ENCODE assay signal across 31 cellular contexts in genomic region chr22:22213231-22213630, GRCh38. TPM values are rescaled to one million over a fixed set of nuclear protein-coding genes. Genes with fewer than 3 reads are reported as not detected.
"Had no signal": no experiment of that assay in that cellular context is flagged by ENCODE, and none has a peak within 500 bp of the region (broad histone marks: within the 10 kb centered on the region; RNA-seq: fewer than 3 reads in every experiment).

No MANE protein-coding gene starts in this region.

- H3K9me3 ChIP-seq: body of pancreas, left ventricle myocardium inferior, testis, uterus had no signal

- H3K4me1 Mint-ChIP-seq: neural progenitor cell, WTC11 had no signal

- H3K36me3 ChIP-seq: cardiac muscle cell, left ventricle myocardium inferior, neural progenitor cell, uterus had no signal

- H3K4me2 ChIP-seq: neural progenitor cell, smooth muscle cell had no signal

- H3K9ac ChIP-seq: neural progenitor cell had no signal

- ATAC-seq: activated T-cell treated with anti-CD3 and anti-CD28 coated beads, Interleukin-2, amount 50 U/mL, for 4 hours; body of pancreas; naive thymus-derived CD8-positive, alpha-beta T cell; sciatic nerve; WTC11 had no signal

- H3K9me3 Mint-ChIP-seq: activated naive CD8-positive, alpha-beta T cell treated with anti-CD3 and anti-CD28 coated beads for 36 hours; activated T-cell treated with anti-CD3 and anti-CD28 coated beads, Interleukin-2, amount 50 U/mL, for 4 hours; naive thymus-derived CD8-positive, alpha-beta T cell; neural progenitor cell; WTC11 had no signal

- H3K4me3 ChIP-seq: body of pancreas, cardiac muscle cell, left ventricle myocardium inferior, neural progenitor cell, smooth muscle cell, testis, uterus had no signal

- H2AFZ ChIP-seq: neural progenitor cell had no signal

- H3K4me1 ChIP-seq: body of pancreas, left ventricle myocardium inferior, neural progenitor cell, testis, uterus had no signal

- H3K27ac ChIP-seq: body of pancreas, cardiac muscle cell, epithelial cell of prostate, left ventricle myocardium inferior, neural progenitor cell, testis, uterus had no signal

- H3K27ac Mint-ChIP-seq: activated naive CD8-positive, alpha-beta T cell treated with anti-CD3 and anti-CD28 coated beads for 36 hours; naive thymus-derived CD8-positive, alpha-beta T cell; neural progenitor cell; WTC11 had no signal

- H3K4me3 Mint-ChIP-seq: activated naive CD8-positive, alpha-beta T cell treated with anti-CD3 and anti-CD28 coated beads for 36 hours; activated T-cell treated with anti-CD3 and anti-CD28 coated beads, Interleukin-2, amount 50 U/mL, for 4 hours; naive thymus-derived CD8-positive, alpha-beta T cell; neural progenitor cell; WTC11 had no signal

- H3K27me3 ChIP-seq: body of pancreas, testis, uterus had no signal

- H3K36me3 Mint-ChIP-seq: activated naive CD8-positive, alpha-beta T cell treated with anti-CD3 and anti-CD28 coated beads for 36 hours; naive thymus-derived CD8-positive, alpha-beta T cell; neural progenitor cell; WTC11 had no signal

- DNase-seq: activated CD4-positive, alpha-beta T cell treated with anti-CD3 and anti-CD28 coated beads, Interleukin-2, amount 50 U/mL, for 48 hours; activated CD8-positive, alpha-beta memory T cell treated with anti-CD3 and anti-CD28 coated beads, Interleukin-2, amount 50 U/mL, for 48 hours; activated naive CD4-positive, alpha-beta T cell treated with Interleukin-2 at 50 U/mL for 16 hours; activated naive CD8-positive, alpha-beta T cell treated with anti-CD3 and anti-CD28 coated beads for 36 hours; activated T-cell treated with anti-CD3 and anti-CD28 coated beads, Interleukin-2, amount 50 U/mL, for 4 hours; anterior cingulate cortex; body of pancreas; cortex of kidney; glutamatergic neuron; hippocampal formation; left ventricle myocardium inferior; naive thymus-derived CD8-positive, alpha-beta T cell; posterior cingulate gyrus; stimulated activated CD4-positive, alpha-beta T cell treated with anti-CD3 and anti-CD28 coated beads, Interleukin-15, amount 100 ng/mL, for 24 hours; stimulated activated CD4-positive, alpha-beta T cell treated with anti-CD3 and anti-CD28 coated beads, Interleukin-2, amount 100 ng/mL, for 48 hours; stimulated activated naive CD4-positive, alpha-beta T cell; testis; trophoblast cell; uterus had no signal

RNA-seq across cellular contexts. Expression of gene VPREB1, which starts 31.4 kb away (rescaled TPM):
- total RNA-seq: activated CD8-positive, alpha-beta memory T cell treated with anti-CD3 and anti-CD28 coated beads for 36 hours; activated naive CD8-positive, alpha-beta T cell treated with anti-CD3 and anti-CD28 coated beads for 36 hours; activated T-cell treated with anti-CD3 and anti-CD28 coated beads, Interleukin-2, amount 50 U/mL, for 4 hours; body of pancreas; cardiac muscle cell; cerebellum; frontal cortex; left ventricle myocardium inferior; lung microvascular endothelial cell; naive thymus-derived CD8-positive, alpha-beta T cell; omental fat pad; renal cortical epithelial cell; sciatic nerve; smooth muscle cell; testis; WTC11 had no signal
- polyA plus RNA-seq: cardiac muscle cell; naive thymus-derived CD8-positive, alpha-beta T cell; smooth muscle cell had no signal
